Comparison of ENCODE assay signal across 9 cellular contexts in genomic region chr1:153123793-153124192, GRCh38. TPM values are rescaled to one million over a fixed set of nuclear protein-coding genes. Genes with fewer than 3 reads are reported as not detected.
DNase-seq lines count a peak whose midpoint lies in the region; ATAC-seq, FAIRE-seq and TF ChIP-seq lines count a peak whose summit lies in the region.
"Not testable (repeated sequence)": the region's sequence is repeated elsewhere in the genome, so short reads cannot be mapped to it uniquely, and the experiment has no call there.
"Had no signal": no experiment of that assay in that cellular context is flagged by ENCODE, and none has a peak within 500 bp of the region (broad histone marks: within the 10 kb centered on the region; RNA-seq: fewer than 3 reads in every experiment).

No MANE protein-coding gene starts in this region.

- not testable (repeated sequence) for TF ChIP-seq CTCF in H9 (conservative IDR thresholded peaks at IDR 0.05); VCaP (conservative IDR thresholded peaks at IDR 0.05); H1 (IDR thresholded peaks at IDR 0.05; ENCODE audit: control extremely low read depth in 1 of 3, insufficient read depth in 1 of 3, low read depth in 1 of 3, low read length in 3 of 3); pancreas (IDR thresholded peaks at IDR 0.05)

- not testable (repeated sequence) for H3K4me3 ChIP-seq in BLaER1 treated with 17β-estradiol and CSF1 and Interleukin-3, amounts not matched to agents 10 nM and 100 nM; NT2/D1 (ENCODE audit: insufficient read length, low read depth); H1 (ENCODE audit: extremely low read depth in 1 of 4, insufficient read depth in 2 of 4, low read depth in 3 of 4, low read length in 4 of 4); iPS-18a (ENCODE audit: low read length); pancreas

- H3T11ph ChIP-seq in H9 (ENCODE audit: low read length): not testable (repeated sequence)

- H3K4me1 ChIP-seq in BLaER1 treated with 17β-estradiol and CSF1 and Interleukin-3, amounts not matched to agents 10 nM and 100 nM: peaks cover 0 to 41% (median 22%) of the 10 kb centered on the region in 10 experiments; a peak in 16 of 20 replicates
- not testable (repeated sequence) for H3K4me1 ChIP-seq in H9 (ENCODE audit: insufficient read depth, low read length); NT2/D1 (ENCODE audit: insufficient read depth, insufficient read length); H1 (replicated peaks in 1 of 4; ENCODE audit: control insufficient read depth in 3 of 4, insufficient read depth in 4 of 4, low read length in 3 of 4)
- H3K4me1 ChIP-seq in iPS-18a (ENCODE audit: control insufficient read depth, low read depth, low read length) (peaks cover 23% of the 10 kb centered on the region), pancreas (peaks cover 5 to 21% (median 14%) of the 10 kb centered on the region in 3 donors)

- H3K56ac ChIP-seq in H9 (ENCODE audit: insufficient read length, low read depth, low read length); H1 (replicated peaks; ENCODE audit: insufficient read length, low read depth, low read length): not testable (repeated sequence)

- H2AFZ ChIP-seq in H9 (ENCODE audit: low read length); H1 (ENCODE audit: low read length): not testable (repeated sequence)

- not testable (repeated sequence) for DNase-seq in H9; H1 (ENCODE audit: low read depth in 1 of 2, low spot score in 2 of 2); pancreas
- peak; percentile 58 for DNase-seq in NT2/D1 (ENCODE audit: low read depth, low spot score)

- intact Hi-C loops in pancreas (cut with DNase I): not testable (repeated sequence)

- H3K27ac Mint-ChIP-seq in H9: peak overlapping the region; percentile 99 to 100 (median 99)

- H3K4me2 ChIP-seq in BLaER1 treated with 17β-estradiol and CSF1 and Interleukin-3, amounts not matched to agents 10 nM and 100 nM: peak overlapping the region in 6 of 11 experiments; percentile 65 to 83 (median 72); a peak in 8 of 22 replicates
- not testable (repeated sequence) for H3K4me2 ChIP-seq in H9 (ENCODE audit: insufficient read depth, insufficient read length, low read length)
- H3K4me2 ChIP-seq in H1 (ENCODE audit: insufficient read depth in 1 of 2, low read depth in 2 of 2, low read length in 2 of 2): peak overlapping the region in 1 of 2 experiments; percentile 16; a peak in 2 of 4 replicates

- not testable (repeated sequence) for H3K14ac ChIP-seq in H9 (ENCODE audit: insufficient read depth, low read length); H1 (ENCODE audit: insufficient read length)

- peak in 1 of 2 experiments; percentile 82; a peak in 1 of 3 replicates for TF ChIP-seq EP300 in H1 (IDR thresholded peaks at IDR 0.05; ENCODE audit: borderline replicate concordance in 1 of 2, low read depth in 2 of 2, low read length in 2 of 2)

- peaks cover 43 to 45% of the 10 kb centered on the region in 2 experiments for H3K9me3 Mint-ChIP-seq in H9

- FAIRE-seq in H1 (lab: Jason Lieb, UNC): peak; percentile 28
- not testable (repeated sequence) for FAIRE-seq in pancreas (lab: Jason Lieb, UNC)

- H3K36me3 ChIP-seq in BLaER1 treated with 17β-estradiol and CSF1 and Interleukin-3, amounts not matched to agents 10 nM and 100 nM; NT2/D1 (ENCODE audit: insufficient read depth, insufficient read length, low read length); H1 (ENCODE audit: control insufficient read depth in 2 of 4, insufficient read depth in 4 of 4, low read length in 3 of 4); iPS-18a (ENCODE audit: control insufficient read depth, low read depth, low read length); pancreas: not testable (repeated sequence)

- H3K36me3 Mint-ChIP-seq in H9 (ENCODE audit: insufficient read depth in 1 of 3, low read depth in 3 of 3): peaks cover 16 to 38% (median 31%) of the 10 kb centered on the region in 3 experiments

- not testable (repeated sequence) for TF ChIP-seq RAD21 in H1 (IDR thresholded peaks at IDR 0.05 in 1 of 2, conservative IDR thresholded peaks at IDR 0.05 in 1 of 2; ENCODE audit: low read depth in 2 of 2, low read length in 2 of 2)

- H3K18ac ChIP-seq in H9 (ENCODE audit: insufficient read length, low read depth, low read length); H1 (ENCODE audit: extremely low read depth, low read length): not testable (repeated sequence)

- not testable (repeated sequence) for H2BK120ac ChIP-seq in H9 (ENCODE audit: low read depth, low read length, poor library complexity, severe bottlenecking); H1 (replicated peaks; ENCODE audit: low read depth, low read length)

- H3K23ac ChIP-seq in H9 (ENCODE audit: insufficient read length, low read depth, low read length); H1 (ENCODE audit: insufficient read length): not testable (repeated sequence)

- H4K5ac ChIP-seq in H9 (ENCODE audit: insufficient read length, low read depth, low read length); H1 (ENCODE audit: insufficient read length, low read depth, low read length): not testable (repeated sequence)

- peak overlapping the region; percentile 5 to 57; a peak in 4 of 5 replicates for H3K4me3 Mint-ChIP-seq in H9

- H3K9ac ChIP-seq in BLaER1 treated with 17β-estradiol and CSF1 and Interleukin-3, amounts not matched to agents 10 nM and 100 nM: peak overlapping the region in 3 of 11 experiments; percentile 65 to 76 (median 73); a peak in 6 of 22 replicates
- not testable (repeated sequence) for H3K9ac ChIP-seq in H9 (ENCODE audit: extremely low read depth, insufficient read length, low read length); NT2/D1 (ENCODE audit: insufficient read length, low read depth); H1 (replicated peaks in 1 of 4; ENCODE audit: extremely low read depth in 1 of 4, low read depth in 3 of 4, low read length in 3 of 4)
- peak overlapping the region; percentile 48 for H3K9ac ChIP-seq in iPS-18a (ENCODE audit: low read length)

- not testable (repeated sequence) for H2AK5ac ChIP-seq in H9 (ENCODE audit: insufficient read length, low read length); H1 (ENCODE audit: low read depth, low read length)

- peak overlapping the region in 4 of 11 experiments; percentile 70 to 88 (median 80); a peak in 7 of 22 replicates for H3K27ac ChIP-seq in BLaER1 treated with 17β-estradiol and CSF1 and Interleukin-3, amounts not matched to agents 10 nM and 100 nM
- H3K27ac ChIP-seq in H9 (ENCODE audit: insufficient read length, low read depth, low read length); iPS-18a (ENCODE audit: low read length): not testable (repeated sequence)
- peak overlapping the region; percentile 67; the same call in 1 of the 2 replicates for H3K27ac ChIP-seq in VCaP
- H3K27ac ChIP-seq in H1 (ENCODE audit: low read depth, low read length): 0 out of 2 replicates have a peak overlapping the region, but pooled peaks have one; percentile 46
- peak overlapping the region; percentile 79 to 89 (median 88) for H3K27ac ChIP-seq in pancreas

- CTCF ChIA-PET in H1 (lab: Charles Lee; ENCODE audit: partially characterized antibody): interaction anchor here (1.3 kb wide), 1 partner anchor 69 kb away, joined by 5 read pairs; no protein-coding TSS in a partner anchor

- not testable (repeated sequence) for H2BK20ac ChIP-seq in H9 (ENCODE audit: low read depth, low read length, poor library complexity, severe bottlenecking); H1 (ENCODE audit: low read length)

- H4K20me1 ChIP-seq in BLaER1 treated with 17β-estradiol and CSF1 and Interleukin-3, amounts not matched to agents 10 nM and 100 nM; H9 (ENCODE audit: control insufficient read depth, insufficient read depth, insufficient read length); H1 (replicated peaks in 1 of 2; ENCODE audit: control insufficient read depth in 1 of 2, insufficient read depth in 2 of 2, low read length in 2 of 2): not testable (repeated sequence)

- not testable (repeated sequence) for H2BK15ac ChIP-seq in H9 (ENCODE audit: low read depth, low read length); H1 (ENCODE audit: low read length)

- not testable (repeated sequence) for TF ChIP-seq POLR2A in H1 (IDR thresholded peaks at IDR 0.05; ENCODE audit: control extremely low read depth in 1 of 2, low read depth in 2 of 2, low read length in 2 of 2)

- H4K8ac ChIP-seq in H9 (replicated peaks; ENCODE audit: insufficient read length, low read depth, low read length); H1 (ENCODE audit: extremely low read depth, insufficient read depth, low read length): not testable (repeated sequence)

- not testable (repeated sequence) for H3K27me3 ChIP-seq in BLaER1 treated with 17β-estradiol and CSF1 and Interleukin-3, amounts not matched to agents 10 nM and 100 nM; H9 (ENCODE audit: insufficient read depth, low read length); NT2/D1 (ENCODE audit: insufficient read depth, insufficient read length); H1 (replicated peaks in 1 of 4; ENCODE audit: control insufficient read depth in 3 of 4, extremely low read depth in 1 of 4, insufficient read depth in 3 of 4, low read length in 3 of 4); iPS-18a (ENCODE audit: control insufficient read depth, insufficient read depth, low read length); pancreas

- peaks cover 34% of the 10 kb centered on the region for H3K27me3 Mint-ChIP-seq in H9 (ENCODE audit: low read depth)

- not testable (repeated sequence) for H2BK12ac ChIP-seq in H9 (ENCODE audit: insufficient read length, low read depth, low read length); H1 (ENCODE audit: low read depth, low read length)

- H3K79me2 ChIP-seq in H9 (ENCODE audit: insufficient read depth, low read length); H1 (ENCODE audit: control insufficient read depth in 1 of 2, insufficient read depth in 2 of 2, low read length in 2 of 2): not testable (repeated sequence)

- POLR2A ChIA-PET in H1 (lab: Charles Lee; ENCODE audit: partially characterized antibody): not testable (repeated sequence)

- H4K91ac ChIP-seq in H9 (ENCODE audit: insufficient read length, low read depth, low read length); H1 (replicated peaks; ENCODE audit: insufficient read length, low read length): not testable (repeated sequence)

- H3K4me1 Mint-ChIP-seq in H9: peaks cover 43 to 50% of the 10 kb centered on the region in 2 experiments

- H3K79me1 ChIP-seq in H9 (ENCODE audit: insufficient read depth, low read depth, low read length, poor library complexity, severe bottlenecking); H1 (ENCODE audit: low read depth, low read length): not testable (repeated sequence)

- not testable (repeated sequence) for ATAC-seq in pancreas

- not testable (repeated sequence) for H2BK5ac ChIP-seq in H9 (ENCODE audit: insufficient read length, low read length); H1 (ENCODE audit: low read depth, low read length)

- no CpG with 5 or more reads among the region's 8 CpGs for WGBS in H9 (ENCODE audit: extremely low coverage, insufficient read length, low lambda C conversion rate)
- 21% methylated on average over 8 of the region's 8 CpGs; no CpG with 5 or more reads in 1 of the 2 experiments for WGBS in H1 (ENCODE audit: extremely low coverage in 1 of 2, insufficient coverage in 1 of 2, insufficient read length in 1 of 2, insufficient replicate concordance in 2 of 2, low coverage in 1 of 2, low lambda C conversion rate in 2 of 2, missing lambda C conversion rate in 1 of 2), 2 experiments
- WGBS in pancreas, 2 donors: 77 to 84% methylated on average over 8 of the region's 8 CpGs

- H3K23me2 ChIP-seq in H9 (ENCODE audit: insufficient read length, low read depth, low read length, poor library complexity, severe bottlenecking); H1 (ENCODE audit: low read depth, low read length): not testable (repeated sequence)

- peaks cover 23 to 40% (median 35%) of the 10 kb centered on the region in 11 experiments for H3K9me3 ChIP-seq in BLaER1 treated with 17β-estradiol and CSF1 and Interleukin-3, amounts not matched to agents 10 nM and 100 nM (replicated peaks in 1 of 11)
- not testable (repeated sequence) for H3K9me3 ChIP-seq in H9 (ENCODE audit: control insufficient read depth, low read depth, low read length); iPS-18a (ENCODE audit: control insufficient read depth, low read depth, low read length); pancreas
- H3K9me3 ChIP-seq in NT2/D1 (ENCODE audit: insufficient read depth, low read length) (peaks cover 44% of the 10 kb centered on the region), H1 (ENCODE audit: insufficient read depth in 2 of 2, low read depth in 1 of 2, low read length in 1 of 2) (peaks cover 3 to 14% of the 10 kb centered on the region in 2 experiments; a peak in 3 of 4 replicates)

- H3K4ac ChIP-seq in H9 (ENCODE audit: low read depth, low read length); H1 (replicated peaks; ENCODE audit: insufficient read length, low read depth, low read length): not testable (repeated sequence)

RNA-seq across cellular contexts. Expression of gene SPRR2F, which starts 10.5 kb away (rescaled TPM):
- total RNA-seq in H9 (2021): not detected in 2 replicates
- total RNA-seq in H1 (2021; fragmentation: NEBNext Ultra II Directional; extraction: Animal tissue kit (Norgen Biotek cat#: 25700)): 1.0 and 1.1 TPM in 2 replicates
- polyA plus RNA-seq in H1 (2011; rRNA removed): 0.49 and 0.50 TPM in 2 replicates
- polyA plus RNA-seq in H1 (2011; cell fraction: cytosol; rRNA removed): 0.37 TPM
- 0.66 TPM for polyA plus RNA-seq in H1 (2011; cell fraction: nucleus; rRNA removed)
- 0.70 to 1.8 TPM (median 0.81 TPM) in 4 replicates for polyA plus RNA-seq in H1 (2012, experiment 1 of 2)
- 0.84 TPM for polyA plus RNA-seq in H1 (2012, experiment 2 of 2)
- 0.83 TPM for polyA plus RNA-seq in H1 (2013, experiment 1 of 2)
- 1.1 TPM for polyA plus RNA-seq in H1 (2013, experiment 2 of 2)
- 0.54 TPM in 1 of 2 replicates, not detected in the other for polyA minus RNA-seq in H1 (2011; rRNA and poly(A)+ RNA removed)
- polyA minus RNA-seq in H1 (2011; cell fraction: cytosol; rRNA and poly(A)+ RNA removed): not detected
- polyA minus RNA-seq in H1 (2011; cell fraction: nucleus; rRNA and poly(A)+ RNA removed): not detected
- total RNA-seq in pancreas: under 1 TPM in 1 of 6 donors, not detected in 5; 0.35 TPM
- not detected for polyA plus RNA-seq in pancreas
- total RNA-seq: CD4-positive, alpha-beta memory T cell had no signal
- polyA plus RNA-seq: CD4-positive, alpha-beta memory T cell had no signal

RNA-seq across cellular contexts. Expression of gene SPRR2G, which starts 26.9 kb away (rescaled TPM):
- total RNA-seq in H9 (2021) (not detected in 2 replicates), pancreas (not detected)
- total RNA-seq in H1 (2021; fragmentation: NEBNext Ultra II Directional; extraction: Animal tissue kit (Norgen Biotek cat#: 25700)): not detected in 2 replicates
- polyA plus RNA-seq in H1 (2011; rRNA removed) (not detected in 2 replicates), pancreas (not detected)
- not detected for polyA plus RNA-seq in H1 (2011; cell fraction: cytosol; rRNA removed)
- not detected for polyA plus RNA-seq in H1 (2011; cell fraction: nucleus; rRNA removed)
- not detected in 4 replicates for polyA plus RNA-seq in H1 (2012, experiment 1 of 2)
- not detected for polyA plus RNA-seq in H1 (2012, experiment 2 of 2)
- not detected for polyA plus RNA-seq in H1 (2013, experiment 1 of 2)
- polyA plus RNA-seq in H1 (2013, experiment 2 of 2): not detected
- polyA minus RNA-seq in H1 (2011; rRNA and poly(A)+ RNA removed): not detected in 2 replicates
- polyA minus RNA-seq in H1 (2011; cell fraction: cytosol; rRNA and poly(A)+ RNA removed): not detected
- polyA minus RNA-seq in H1 (2011; cell fraction: nucleus; rRNA and poly(A)+ RNA removed): not detected
- total RNA-seq: CD4-positive, alpha-beta memory T cell; K562 had no signal
- polyA plus RNA-seq: CD4-positive, alpha-beta memory T cell; K562 had no signal

RNA-seq across cellular contexts. Expression of gene SPRR2E, which starts 29.5 kb away (rescaled TPM):
- not detected in 2 replicates for total RNA-seq in H9 (2021)
- not detected in 2 replicates for total RNA-seq in H1 (2021; fragmentation: NEBNext Ultra II Directional; extraction: Animal tissue kit (Norgen Biotek cat#: 25700))
- not detected in 2 replicates for polyA plus RNA-seq in H1 (2011; rRNA removed)
- not detected for polyA plus RNA-seq in H1 (2011; cell fraction: cytosol; rRNA removed)
- not detected for polyA plus RNA-seq in H1 (2011; cell fraction: nucleus; rRNA removed)
- polyA plus RNA-seq in H1 (2012, experiment 1 of 2): not detected in 4 replicates
- polyA plus RNA-seq in H1 (2012, experiment 2 of 2): not detected
- polyA plus RNA-seq in H1 (2013, experiment 1 of 2): not detected
- polyA plus RNA-seq in H1 (2013, experiment 2 of 2): not detected
- polyA minus RNA-seq in H1 (2011; rRNA and poly(A)+ RNA removed): not detected in 2 replicates
- not detected for polyA minus RNA-seq in H1 (2011; cell fraction: cytosol; rRNA and poly(A)+ RNA removed)
- not detected for polyA minus RNA-seq in H1 (2011; cell fraction: nucleus; rRNA and poly(A)+ RNA removed)
- not detected for total RNA-seq in pancreas
- polyA plus RNA-seq in pancreas: under 1 TPM in 1 of 2 donors, not detected in 1; 0.26 TPM
- total RNA-seq: CD4-positive, alpha-beta memory T cell; K562 had no signal
- polyA plus RNA-seq: CD4-positive, alpha-beta memory T cell; K562 had no signal

RNA-seq across cellular contexts. Expression of gene SPRR2B, which starts 52.4 kb away (rescaled TPM):
- total RNA-seq in H9 (2021): not detected in 2 replicates
- total RNA-seq in H1 (2021; fragmentation: NEBNext Ultra II Directional; extraction: Animal tissue kit (Norgen Biotek cat#: 25700)): not detected in 2 replicates
- polyA plus RNA-seq in H1 (2011; rRNA removed): not detected in 2 replicates
- polyA plus RNA-seq in H1 (2011; cell fraction: cytosol; rRNA removed): not detected
- not detected for polyA plus RNA-seq in H1 (2011; cell fraction: nucleus; rRNA removed)
- not detected in 4 replicates for polyA plus RNA-seq in H1 (2012, experiment 1 of 2)
- not detected for polyA plus RNA-seq in H1 (2012, experiment 2 of 2)
- polyA plus RNA-seq in H1 (2013, experiment 1 of 2): not detected
- polyA plus RNA-seq in H1 (2013, experiment 2 of 2): not detected
- not detected in 2 replicates for polyA minus RNA-seq in H1 (2011; rRNA and poly(A)+ RNA removed)
- not detected for polyA minus RNA-seq in H1 (2011; cell fraction: cytosol; rRNA and poly(A)+ RNA removed)
- polyA minus RNA-seq in H1 (2011; cell fraction: nucleus; rRNA and poly(A)+ RNA removed): not detected
- not detected for total RNA-seq in pancreas
- polyA plus RNA-seq in pancreas: not detected
- total RNA-seq: CD4-positive, alpha-beta memory T cell; K562 had no signal
- polyA plus RNA-seq: CD4-positive, alpha-beta memory T cell; K562 had no signal
